Comparison of ENCODE assay signal across 2 cellular contexts in the genomic region with DNA sequence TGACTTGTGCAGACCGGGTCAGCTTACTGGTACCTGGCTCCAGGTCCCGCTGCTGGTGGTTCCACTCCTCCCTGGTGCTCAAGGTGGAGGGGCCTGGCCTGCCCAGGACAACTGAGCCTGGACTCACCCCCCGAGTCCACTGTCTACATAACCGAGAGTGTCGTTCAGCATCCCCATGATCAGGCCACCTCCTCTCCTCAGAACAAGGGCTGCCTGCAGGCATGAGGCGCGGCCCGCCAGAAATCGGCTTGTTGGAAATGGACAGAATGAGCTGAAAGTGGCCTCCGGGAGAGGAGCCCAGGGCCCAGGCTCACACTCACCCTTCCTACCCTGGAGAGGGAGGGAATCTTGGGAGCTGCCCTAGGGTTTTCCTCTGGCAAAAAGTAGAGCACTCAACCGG.
TF ChIP-seq lines count a peak whose summit lies in the region.

No MANE protein-coding gene starts in this region.

TF ChIP-seq in HepG2, 621 proteins besides CTCF, POLR2A, EP300 and RAD21:
- TF ChIP-seq ZNF629 (CRISPR knock-in tag; conservative IDR thresholded peaks at IDR 0.05) (peak; percentile 44; the same call in 1 of the 2 replicates), MTA1 (CRISPR knock-in tag; IDR thresholded peaks at IDR 0.05; ENCODE audit: borderline replicate concordance) (no peak)
TF ChIP-seq in HepG2: peak in this region for 1.

TF ChIP-seq in GM23338, 12 proteins besides CTCF, POLR2A, EP300 and RAD21:
- TF ChIP-seq CREB1 (CRISPR knock-in tag; IDR thresholded peaks at IDR 0.05; ENCODE audit: low read depth) (no peak), NANOG (IDR thresholded peaks at IDR 0.05; ENCODE audit: borderline replicate concordance) (no peak), POLR2AphosphoS5 (IDR thresholded peaks at IDR 0.05; ENCODE audit: low read depth) (no peak), EZH2 (IDR thresholded peaks at IDR 0.05; ENCODE audit: low read depth, unreplicated experiment) (no peak), ZNF114 (CRISPR knock-in tag; IDR thresholded peaks at IDR 0.05) (no peak), STAT1 (IDR thresholded peaks at IDR 0.05; ENCODE audit: unreplicated experiment) (no peak), EZH2phosphoT487 (IDR thresholded peaks at IDR 0.05; ENCODE audit: unreplicated experiment) (no peak), ZNF331 (CRISPR knock-in tag; IDR thresholded peaks at IDR 0.05; ENCODE audit: low read depth) (no peak), JUNB (IDR thresholded peaks at IDR 0.05; ENCODE audit: unreplicated experiment) (no peak)
- TF ChIP-seq, protein P1, sequence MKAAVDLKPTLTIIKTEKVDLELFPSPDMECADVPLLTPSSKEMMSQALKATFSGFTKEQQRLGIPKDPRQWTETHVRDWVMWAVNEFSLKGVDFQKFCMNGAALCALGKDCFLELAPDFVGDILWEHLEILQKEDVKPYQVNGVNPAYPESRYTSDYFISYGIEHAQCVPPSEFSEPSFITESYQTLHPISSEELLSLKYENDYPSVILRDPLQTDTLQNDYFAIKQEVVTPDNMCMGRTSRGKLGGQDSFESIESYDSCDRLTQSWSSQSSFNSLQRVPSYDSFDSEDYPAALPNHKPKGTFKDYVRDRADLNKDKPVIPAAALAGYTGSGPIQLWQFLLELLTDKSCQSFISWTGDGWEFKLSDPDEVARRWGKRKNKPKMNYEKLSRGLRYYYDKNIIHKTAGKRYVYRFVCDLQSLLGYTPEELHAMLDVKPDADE (IDR thresholded peaks at IDR 0.05) = no peak
- TF ChIP-seq, protein P2, sequence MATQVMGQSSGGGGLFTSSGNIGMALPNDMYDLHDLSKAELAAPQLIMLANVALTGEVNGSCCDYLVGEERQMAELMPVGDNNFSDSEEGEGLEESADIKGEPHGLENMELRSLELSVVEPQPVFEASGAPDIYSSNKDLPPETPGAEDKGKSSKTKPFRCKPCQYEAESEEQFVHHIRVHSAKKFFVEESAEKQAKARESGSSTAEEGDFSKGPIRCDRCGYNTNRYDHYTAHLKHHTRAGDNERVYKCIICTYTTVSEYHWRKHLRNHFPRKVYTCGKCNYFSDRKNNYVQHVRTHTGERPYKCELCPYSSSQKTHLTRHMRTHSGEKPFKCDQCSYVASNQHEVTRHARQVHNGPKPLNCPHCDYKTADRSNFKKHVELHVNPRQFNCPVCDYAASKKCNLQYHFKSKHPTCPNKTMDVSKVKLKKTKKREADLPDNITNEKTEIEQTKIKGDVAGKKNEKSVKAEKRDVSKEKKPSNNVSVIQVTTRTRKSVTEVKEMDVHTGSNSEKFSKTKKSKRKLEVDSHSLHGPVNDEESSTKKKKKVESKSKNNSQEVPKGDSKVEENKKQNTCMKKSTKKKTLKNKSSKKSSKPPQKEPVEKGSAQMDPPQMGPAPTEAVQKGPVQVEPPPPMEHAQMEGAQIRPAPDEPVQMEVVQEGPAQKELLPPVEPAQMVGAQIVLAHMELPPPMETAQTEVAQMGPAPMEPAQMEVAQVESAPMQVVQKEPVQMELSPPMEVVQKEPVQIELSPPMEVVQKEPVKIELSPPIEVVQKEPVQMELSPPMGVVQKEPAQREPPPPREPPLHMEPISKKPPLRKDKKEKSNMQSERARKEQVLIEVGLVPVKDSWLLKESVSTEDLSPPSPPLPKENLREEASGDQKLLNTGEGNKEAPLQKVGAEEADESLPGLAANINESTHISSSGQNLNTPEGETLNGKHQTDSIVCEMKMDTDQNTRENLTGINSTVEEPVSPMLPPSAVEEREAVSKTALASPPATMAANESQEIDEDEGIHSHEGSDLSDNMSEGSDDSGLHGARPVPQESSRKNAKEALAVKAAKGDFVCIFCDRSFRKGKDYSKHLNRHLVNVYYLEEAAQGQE (IDR thresholded peaks at IDR 0.05; ENCODE audit: unreplicated experiment) = no peak
- TF ChIP-seq, protein P3, sequence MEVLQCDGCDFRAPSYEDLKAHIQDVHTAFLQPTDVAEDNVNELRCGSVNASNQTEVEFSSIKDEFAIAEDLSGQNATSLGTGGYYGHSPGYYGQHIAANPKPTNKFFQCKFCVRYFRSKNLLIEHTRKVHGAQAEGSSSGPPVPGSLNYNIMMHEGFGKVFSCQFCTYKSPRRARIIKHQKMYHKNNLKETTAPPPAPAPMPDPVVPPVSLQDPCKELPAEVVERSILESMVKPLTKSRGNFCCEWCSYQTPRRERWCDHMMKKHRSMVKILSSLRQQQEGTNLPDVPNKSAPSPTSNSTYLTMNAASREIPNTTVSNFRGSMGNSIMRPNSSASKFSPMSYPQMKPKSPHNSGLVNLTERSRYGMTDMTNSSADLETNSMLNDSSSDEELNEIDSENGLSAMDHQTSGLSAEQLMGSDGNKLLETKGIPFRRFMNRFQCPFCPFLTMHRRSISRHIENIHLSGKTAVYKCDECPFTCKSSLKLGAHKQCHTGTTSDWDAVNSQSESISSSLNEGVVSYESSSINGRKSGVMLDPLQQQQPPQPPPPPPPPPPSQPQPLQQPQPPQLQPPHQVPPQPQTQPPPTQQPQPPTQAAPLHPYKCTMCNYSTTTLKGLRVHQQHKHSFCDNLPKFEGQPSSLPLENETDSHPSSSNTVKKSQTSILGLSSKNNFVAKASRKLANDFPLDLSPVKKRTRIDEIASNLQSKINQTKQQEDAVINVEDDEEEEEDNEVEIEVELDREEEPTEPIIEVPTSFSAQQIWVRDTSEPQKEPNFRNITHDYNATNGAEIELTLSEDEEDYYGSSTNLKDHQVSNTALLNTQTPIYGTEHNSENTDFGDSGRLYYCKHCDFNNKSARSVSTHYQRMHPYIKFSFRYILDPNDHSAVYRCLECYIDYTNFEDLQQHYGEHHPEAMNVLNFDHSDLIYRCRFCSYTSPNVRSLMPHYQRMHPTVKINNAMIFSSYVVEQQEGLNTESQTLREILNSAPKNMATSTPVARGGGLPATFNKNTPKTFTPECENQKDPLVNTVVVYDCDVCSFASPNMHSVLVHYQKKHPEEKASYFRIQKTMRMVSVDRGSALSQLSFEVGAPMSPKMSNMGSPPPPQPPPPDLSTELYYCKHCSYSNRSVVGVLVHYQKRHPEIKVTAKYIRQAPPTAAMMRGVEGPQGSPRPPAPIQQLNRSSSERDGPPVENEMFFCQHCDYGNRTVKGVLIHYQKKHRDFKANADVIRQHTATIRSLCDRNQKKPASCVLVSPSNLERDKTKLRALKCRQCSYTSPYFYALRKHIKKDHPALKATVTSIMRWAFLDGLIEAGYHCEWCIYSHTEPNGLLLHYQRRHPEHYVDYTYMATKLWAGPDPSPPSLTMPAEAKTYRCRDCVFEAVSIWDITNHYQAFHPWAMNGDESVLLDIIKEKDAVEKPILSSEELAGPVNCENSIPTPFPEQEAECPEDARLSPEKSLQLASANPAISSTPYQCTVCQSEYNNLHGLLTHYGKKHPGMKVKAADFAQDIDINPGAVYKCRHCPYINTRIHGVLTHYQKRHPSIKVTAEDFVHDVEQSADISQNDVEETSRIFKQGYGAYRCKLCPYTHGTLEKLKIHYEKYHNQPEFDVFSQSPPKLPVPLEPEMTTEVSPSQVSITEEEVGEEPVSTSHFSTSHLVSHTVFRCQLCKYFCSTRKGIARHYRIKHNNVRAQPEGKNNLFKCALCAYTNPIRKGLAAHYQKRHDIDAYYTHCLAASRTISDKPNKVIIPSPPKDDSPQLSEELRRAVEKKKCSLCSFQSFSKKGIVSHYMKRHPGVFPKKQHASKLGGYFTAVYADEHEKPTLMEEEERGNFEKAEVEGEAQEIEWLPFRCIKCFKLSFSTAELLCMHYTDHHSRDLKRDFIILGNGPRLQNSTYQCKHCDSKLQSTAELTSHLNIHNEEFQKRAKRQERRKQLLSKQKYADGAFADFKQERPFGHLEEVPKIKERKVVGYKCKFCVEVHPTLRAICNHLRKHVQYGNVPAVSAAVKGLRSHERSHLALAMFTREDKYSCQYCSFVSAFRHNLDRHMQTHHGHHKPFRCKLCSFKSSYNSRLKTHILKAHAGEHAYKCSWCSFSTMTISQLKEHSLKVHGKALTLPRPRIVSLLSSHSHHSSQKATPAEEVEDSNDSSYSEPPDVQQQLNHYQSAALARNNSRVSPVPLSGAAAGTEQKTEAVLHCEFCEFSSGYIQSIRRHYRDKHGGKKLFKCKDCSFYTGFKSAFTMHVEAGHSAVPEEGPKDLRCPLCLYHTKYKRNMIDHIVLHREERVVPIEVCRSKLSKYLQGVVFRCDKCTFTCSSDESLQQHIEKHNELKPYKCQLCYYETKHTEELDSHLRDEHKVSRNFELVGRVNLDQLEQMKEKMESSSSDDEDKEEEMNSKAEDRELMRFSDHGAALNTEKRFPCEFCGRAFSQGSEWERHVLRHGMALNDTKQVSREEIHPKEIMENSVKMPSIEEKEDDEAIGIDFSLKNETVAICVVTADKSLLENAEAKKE (CRISPR knock-in tag; IDR thresholded peaks at IDR 0.05) = no peak
